3 cellular contexts compared by ENCODE assay signal in the genomic region with DNA sequence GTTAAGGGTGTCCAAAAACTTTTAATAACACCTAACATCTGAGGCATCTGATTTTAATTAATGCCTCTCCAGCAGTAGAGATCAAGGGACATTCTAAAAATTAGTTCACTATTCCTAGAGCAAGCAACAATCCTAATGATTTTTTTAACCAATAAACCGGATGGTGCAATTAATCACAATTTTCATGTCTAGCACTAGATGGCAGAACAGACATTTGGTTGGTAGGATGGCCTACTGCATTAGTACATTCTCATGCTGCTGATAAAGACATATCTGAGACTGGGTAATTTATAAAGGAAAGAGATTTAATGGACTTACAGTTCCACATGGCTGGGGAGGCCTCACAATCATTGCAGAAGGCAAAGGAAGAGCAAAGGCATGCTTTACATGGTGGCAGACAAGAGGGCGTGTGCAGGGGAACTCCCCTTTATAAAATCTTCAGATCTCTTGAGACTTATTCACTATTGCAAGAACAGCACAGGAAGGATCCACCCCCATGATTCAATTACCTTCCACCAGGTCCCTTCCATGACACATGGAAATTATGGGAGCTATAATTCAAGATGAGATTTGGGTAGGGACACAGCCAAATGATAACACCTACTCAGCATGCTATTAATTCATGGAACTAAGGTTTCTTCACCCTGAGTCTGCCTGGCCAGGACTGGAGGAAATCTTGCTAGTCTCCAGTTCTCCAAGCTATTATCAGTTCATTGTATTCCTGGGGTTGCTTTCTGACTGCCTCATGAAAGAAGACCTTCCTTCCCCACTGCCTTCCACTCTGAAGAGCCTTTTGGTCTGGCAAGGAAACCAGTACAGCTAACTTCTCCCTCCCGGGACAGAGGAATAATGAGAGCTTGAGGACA.
TF ChIP-seq lines count a peak whose summit lies in the region.

No MANE protein-coding gene starts in this region.

TF ChIP-seq in liver, 16 proteins besides CTCF, POLR2A, EP300 and RAD21:
- TF ChIP-seq HNF4G (IDR thresholded peaks at IDR 0.05) (no peak), FOXA1 (IDR thresholded peaks at IDR 0.05) (no peak), NR2F2 (IDR thresholded peaks at IDR 0.05) (no peak), JUND (IDR thresholded peaks at IDR 0.05) (no peak), HNF4A (conservative IDR thresholded peaks at IDR 0.05) (no peak), EGR1 (IDR thresholded peaks at IDR 0.05; ENCODE audit: low read depth in 2 of 2) (no peak), RXRA (IDR thresholded peaks at IDR 0.05) (no peak), GABPA (IDR thresholded peaks at IDR 0.05 in 1 of 2, conservative IDR thresholded peaks at IDR 0.05 in 1 of 2) (no peak), YY1 (IDR thresholded peaks at IDR 0.05) (no peak), FOXA2 (IDR thresholded peaks at IDR 0.05) (no peak), TAF1 (conservative IDR thresholded peaks at IDR 0.05) (no peak), SP1 (IDR thresholded peaks at IDR 0.05) (no peak)
- TF ChIP-seq, protein P1, sequence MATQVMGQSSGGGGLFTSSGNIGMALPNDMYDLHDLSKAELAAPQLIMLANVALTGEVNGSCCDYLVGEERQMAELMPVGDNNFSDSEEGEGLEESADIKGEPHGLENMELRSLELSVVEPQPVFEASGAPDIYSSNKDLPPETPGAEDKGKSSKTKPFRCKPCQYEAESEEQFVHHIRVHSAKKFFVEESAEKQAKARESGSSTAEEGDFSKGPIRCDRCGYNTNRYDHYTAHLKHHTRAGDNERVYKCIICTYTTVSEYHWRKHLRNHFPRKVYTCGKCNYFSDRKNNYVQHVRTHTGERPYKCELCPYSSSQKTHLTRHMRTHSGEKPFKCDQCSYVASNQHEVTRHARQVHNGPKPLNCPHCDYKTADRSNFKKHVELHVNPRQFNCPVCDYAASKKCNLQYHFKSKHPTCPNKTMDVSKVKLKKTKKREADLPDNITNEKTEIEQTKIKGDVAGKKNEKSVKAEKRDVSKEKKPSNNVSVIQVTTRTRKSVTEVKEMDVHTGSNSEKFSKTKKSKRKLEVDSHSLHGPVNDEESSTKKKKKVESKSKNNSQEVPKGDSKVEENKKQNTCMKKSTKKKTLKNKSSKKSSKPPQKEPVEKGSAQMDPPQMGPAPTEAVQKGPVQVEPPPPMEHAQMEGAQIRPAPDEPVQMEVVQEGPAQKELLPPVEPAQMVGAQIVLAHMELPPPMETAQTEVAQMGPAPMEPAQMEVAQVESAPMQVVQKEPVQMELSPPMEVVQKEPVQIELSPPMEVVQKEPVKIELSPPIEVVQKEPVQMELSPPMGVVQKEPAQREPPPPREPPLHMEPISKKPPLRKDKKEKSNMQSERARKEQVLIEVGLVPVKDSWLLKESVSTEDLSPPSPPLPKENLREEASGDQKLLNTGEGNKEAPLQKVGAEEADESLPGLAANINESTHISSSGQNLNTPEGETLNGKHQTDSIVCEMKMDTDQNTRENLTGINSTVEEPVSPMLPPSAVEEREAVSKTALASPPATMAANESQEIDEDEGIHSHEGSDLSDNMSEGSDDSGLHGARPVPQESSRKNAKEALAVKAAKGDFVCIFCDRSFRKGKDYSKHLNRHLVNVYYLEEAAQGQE (IDR thresholded peaks at IDR 0.05), result no peak
- TF ChIP-seq, protein P2, sequence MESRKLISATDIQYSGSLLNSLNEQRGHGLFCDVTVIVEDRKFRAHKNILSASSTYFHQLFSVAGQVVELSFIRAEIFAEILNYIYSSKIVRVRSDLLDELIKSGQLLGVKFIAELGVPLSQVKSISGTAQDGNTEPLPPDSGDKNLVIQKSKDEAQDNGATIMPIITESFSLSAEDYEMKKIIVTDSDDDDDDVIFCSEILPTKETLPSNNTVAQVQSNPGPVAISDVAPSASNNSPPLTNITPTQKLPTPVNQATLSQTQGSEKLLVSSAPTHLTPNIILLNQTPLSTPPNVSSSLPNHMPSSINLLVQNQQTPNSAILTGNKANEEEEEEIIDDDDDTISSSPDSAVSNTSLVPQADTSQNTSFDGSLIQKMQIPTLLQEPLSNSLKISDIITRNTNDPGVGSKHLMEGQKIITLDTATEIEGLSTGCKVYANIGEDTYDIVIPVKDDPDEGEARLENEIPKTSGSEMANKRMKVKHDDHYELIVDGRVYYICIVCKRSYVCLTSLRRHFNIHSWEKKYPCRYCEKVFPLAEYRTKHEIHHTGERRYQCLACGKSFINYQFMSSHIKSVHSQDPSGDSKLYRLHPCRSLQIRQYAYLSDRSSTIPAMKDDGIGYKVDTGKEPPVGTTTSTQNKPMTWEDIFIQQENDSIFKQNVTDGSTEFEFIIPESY (IDR thresholded peaks at IDR 0.05), result no peak
- TF ChIP-seq, protein P3, sequence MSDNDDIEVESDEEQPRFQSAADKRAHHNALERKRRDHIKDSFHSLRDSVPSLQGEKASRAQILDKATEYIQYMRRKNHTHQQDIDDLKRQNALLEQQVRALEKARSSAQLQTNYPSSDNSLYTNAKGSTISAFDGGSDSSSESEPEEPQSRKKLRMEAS (IDR thresholded peaks at IDR 0.05), result no peak
- TF ChIP-seq, protein P4, sequence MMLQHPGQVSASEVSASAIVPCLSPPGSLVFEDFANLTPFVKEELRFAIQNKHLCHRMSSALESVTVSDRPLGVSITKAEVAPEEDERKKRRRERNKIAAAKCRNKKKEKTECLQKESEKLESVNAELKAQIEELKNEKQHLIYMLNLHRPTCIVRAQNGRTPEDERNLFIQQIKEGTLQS (IDR thresholded peaks at IDR 0.05), result no peak

TF ChIP-seq in HepG2, 621 proteins besides CTCF, POLR2A, EP300 and RAD21 (continues in another document):
- TF ChIP-seq, protein P5, sequence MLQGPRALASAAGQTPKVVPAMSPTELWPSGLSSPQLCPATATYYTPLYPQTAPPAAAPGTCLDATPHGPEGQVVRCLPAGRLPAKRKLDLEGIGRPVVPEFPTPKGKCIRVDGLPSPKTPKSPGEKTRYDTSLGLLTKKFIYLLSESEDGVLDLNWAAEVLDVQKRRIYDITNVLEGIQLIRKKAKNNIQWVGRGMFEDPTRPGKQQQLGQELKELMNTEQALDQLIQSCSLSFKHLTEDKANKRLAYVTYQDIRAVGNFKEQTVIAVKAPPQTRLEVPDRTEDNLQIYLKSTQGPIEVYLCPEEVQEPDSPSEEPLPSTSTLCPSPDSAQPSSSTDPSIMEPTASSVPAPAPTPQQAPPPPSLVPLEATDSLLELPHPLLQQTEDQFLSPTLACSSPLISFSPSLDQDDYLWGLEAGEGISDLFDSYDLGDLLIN (CRISPR knock-in tag; IDR thresholded peaks at IDR 0.05; ENCODE audit: borderline replicate concordance), result no peak
- TF ChIP-seq, protein P6, sequence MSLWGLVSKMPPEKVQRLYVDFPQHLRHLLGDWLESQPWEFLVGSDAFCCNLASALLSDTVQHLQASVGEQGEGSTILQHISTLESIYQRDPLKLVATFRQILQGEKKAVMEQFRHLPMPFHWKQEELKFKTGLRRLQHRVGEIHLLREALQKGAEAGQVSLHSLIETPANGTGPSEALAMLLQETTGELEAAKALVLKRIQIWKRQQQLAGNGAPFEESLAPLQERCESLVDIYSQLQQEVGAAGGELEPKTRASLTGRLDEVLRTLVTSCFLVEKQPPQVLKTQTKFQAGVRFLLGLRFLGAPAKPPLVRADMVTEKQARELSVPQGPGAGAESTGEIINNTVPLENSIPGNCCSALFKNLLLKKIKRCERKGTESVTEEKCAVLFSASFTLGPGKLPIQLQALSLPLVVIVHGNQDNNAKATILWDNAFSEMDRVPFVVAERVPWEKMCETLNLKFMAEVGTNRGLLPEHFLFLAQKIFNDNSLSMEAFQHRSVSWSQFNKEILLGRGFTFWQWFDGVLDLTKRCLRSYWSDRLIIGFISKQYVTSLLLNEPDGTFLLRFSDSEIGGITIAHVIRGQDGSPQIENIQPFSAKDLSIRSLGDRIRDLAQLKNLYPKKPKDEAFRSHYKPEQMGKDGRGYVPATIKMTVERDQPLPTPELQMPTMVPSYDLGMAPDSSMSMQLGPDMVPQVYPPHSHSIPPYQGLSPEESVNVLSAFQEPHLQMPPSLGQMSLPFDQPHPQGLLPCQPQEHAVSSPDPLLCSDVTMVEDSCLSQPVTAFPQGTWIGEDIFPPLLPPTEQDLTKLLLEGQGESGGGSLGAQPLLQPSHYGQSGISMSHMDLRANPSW (CRISPR knock-in tag; IDR thresholded peaks at IDR 0.05; ENCODE audit: borderline replicate concordance), result no peak
- TF ChIP-seq YEATS2 (CRISPR knock-in tag; IDR thresholded peaks at IDR 0.05; ENCODE audit: borderline replicate concordance) (no peak), FOXJ3 (CRISPR knock-in tag; IDR thresholded peaks at IDR 0.05; ENCODE audit: borderline replicate concordance) (no peak), ISX (CRISPR knock-in tag; conservative IDR thresholded peaks at IDR 0.05) (no peak), RARA (CRISPR knock-in tag; IDR thresholded peaks at IDR 0.05) (no peak), ZFYVE20 (CRISPR knock-in tag; IDR thresholded peaks at IDR 0.05; ENCODE audit: borderline replicate concordance, low read depth) (no peak), NFYC (CRISPR knock-in tag; IDR thresholded peaks at IDR 0.05) (no peak), STAG1 (CRISPR knock-in tag; IDR thresholded peaks at IDR 0.05) (no peak), ZNF781 (CRISPR knock-in tag; IDR thresholded peaks at IDR 0.05; ENCODE audit: borderline replicate concordance, not compliant biosample characterization) (no peak)
- TF ChIP-seq, protein P7, sequence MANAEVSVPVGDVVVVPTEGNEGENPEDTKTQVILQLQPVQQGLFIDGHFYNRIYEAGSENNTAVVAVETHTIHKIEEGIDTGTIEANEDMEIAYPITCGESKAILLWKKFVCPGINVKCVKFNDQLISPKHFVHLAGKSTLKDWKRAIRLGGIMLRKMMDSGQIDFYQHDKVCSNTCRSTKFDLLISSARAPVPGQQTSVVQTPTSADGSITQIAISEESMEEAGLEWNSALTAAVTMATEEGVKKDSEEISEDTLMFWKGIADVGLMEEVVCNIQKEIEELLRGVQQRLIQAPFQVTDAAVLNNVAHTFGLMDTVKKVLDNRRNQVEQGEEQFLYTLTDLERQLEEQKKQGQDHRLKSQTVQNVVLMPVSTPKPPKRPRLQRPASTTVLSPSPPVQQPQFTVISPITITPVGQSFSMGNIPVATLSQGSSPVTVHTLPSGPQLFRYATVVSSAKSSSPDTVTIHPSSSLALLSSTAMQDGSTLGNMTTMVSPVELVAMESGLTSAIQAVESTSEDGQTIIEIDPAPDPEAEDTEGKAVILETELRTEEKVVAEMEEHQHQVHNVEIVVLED (CRISPR knock-in tag; IDR thresholded peaks at IDR 0.05; ENCODE audit: borderline replicate concordance), result no peak

TF ChIP-seq in H1, 55 proteins besides CTCF, POLR2A, EP300 and RAD21 (continues in another document):
- TF ChIP-seq CREB1 (IDR thresholded peaks at IDR 0.05) (no peak), SP4 (IDR thresholded peaks at IDR 0.05; ENCODE audit: low read length) (no peak), BACH1 (IDR thresholded peaks at IDR 0.05; ENCODE audit: low read length) (no peak), CHD2 (IDR thresholded peaks at IDR 0.05; ENCODE audit: low read length) (no peak), ASH2L (IDR thresholded peaks at IDR 0.05; ENCODE audit: low read length) (no peak), BRCA1 (IDR thresholded peaks at IDR 0.05; ENCODE audit: low read depth, low read length) (no peak), CTBP2 (IDR thresholded peaks at IDR 0.05; ENCODE audit: borderline replicate concordance, insufficient read depth, insufficient read length, low read length) (no peak), SRF (IDR thresholded peaks at IDR 0.05; ENCODE audit: low read depth, low read length) (no peak), HDAC6 (IDR thresholded peaks at IDR 0.05; ENCODE audit: low read depth, low read length) (no peak), SIN3A (conservative IDR thresholded peaks at IDR 0.05 in 1 of 2, IDR thresholded peaks at IDR 0.05 in 1 of 2; ENCODE audit: low read depth in 1 of 2, low read length in 2 of 2) (no peak), RNF2 (IDR thresholded peaks at IDR 0.05; ENCODE audit: borderline replicate concordance, low read depth, low read length, missing control alignments, poor library complexity, severe bottlenecking) (no peak), RBBP5 (IDR thresholded peaks at IDR 0.05; ENCODE audit: borderline replicate concordance, low read depth, low read length) (no peak)
- TF ChIP-seq, protein P3 (IDR thresholded peaks at IDR 0.05), result no peak
